20 cellular contexts compared by ENCODE assay signal in genomic region chr11:47451436-47451835, GRCh38. TPM values are rescaled to one million over a fixed set of nuclear protein-coding genes. Genes with fewer than 3 reads are reported as not detected.
DNase-seq lines count a peak whose midpoint lies in the region; ATAC-seq, FAIRE-seq and TF ChIP-seq lines count a peak whose summit lies in the region.
"Had no signal": no experiment of that assay in that cellular context is flagged by ENCODE, and none has a peak within 500 bp of the region (broad histone marks: within the 10 kb centered on the region; RNA-seq: fewer than 3 reads in every experiment).

No MANE protein-coding gene starts in this region.

- no peak for DNase-seq in A549 (ENCODE audit: low read depth in 1 of 2, low spot score in 1 of 2)
- DNase-seq in IMR-90: no peak
- DNase-seq in H1 (ENCODE audit: low read depth in 1 of 2, low spot score in 2 of 2): no peak
- no peak for DNase-seq in amniotic stem cell (lab: John Stamatoyannopoulos, UW)
- DNase-seq in NCI-H526 (lab: John Stamatoyannopoulos, UW): no peak
- DNase-seq: 8988T; AML-193; Caco-2; Calu3; CD4-positive, alpha-beta T cell; CD8-positive, alpha-beta T cell; DMS79 treated with DMSO at 0.1 percent for 48 hours; GF-D8 had no signal

- H3K14ac ChIP-seq in IMR-90 (replicated peaks; ENCODE audit: low read depth, low read length) (no peak overlapping the region), H1 (ENCODE audit: insufficient read length) (no peak overlapping the region)

- no peak overlapping the region for H3K23ac ChIP-seq in IMR-90 (ENCODE audit: low read depth, low read length)
- no peak overlapping the region for H3K23ac ChIP-seq in H1 (ENCODE audit: insufficient read length)

- H3K4me2 ChIP-seq in A549: no peak overlapping the region
- H3K4me2 ChIP-seq in IMR-90 (ENCODE audit: low read depth, low read length): no peak overlapping the region
- no peak overlapping the region for H3K4me2 ChIP-seq in H1 (ENCODE audit: insufficient read depth in 1 of 2, low read depth in 2 of 2, low read length in 2 of 2)
- H3K4me2 ChIP-seq: BLaER1 treated with 17β-estradiol and CSF1 and Interleukin-3, amounts not matched to agents 10 nM and 100 nM had no signal

- WGBS in A549 (ENCODE audit: missing lambda C conversion rate): 93% methylated on average over 4 of the region's 4 CpGs
- WGBS in IMR-90 (ENCODE audit: extremely low coverage in 2 of 2, insufficient read length in 1 of 2), 2 experiments: no CpG with 5 or more reads among the region's 4 CpGs
- WGBS in H1 (ENCODE audit: extremely low coverage in 1 of 2, insufficient coverage in 1 of 2, insufficient read length in 1 of 2, insufficient replicate concordance in 2 of 2, low coverage in 1 of 2, low lambda C conversion rate in 2 of 2, missing lambda C conversion rate in 1 of 2), 2 experiments: 92% methylated on average over 4 of the region's 4 CpGs; no CpG with 5 or more reads in 1 of the 2 experiments

- no peak overlapping the region for H2BK12ac ChIP-seq in H1 (ENCODE audit: low read depth, low read length)

- FAIRE-seq in A549 (lab: Jason Lieb, UNC) (no peak), H1 (lab: Jason Lieb, UNC) (no peak)
- FAIRE-seq: A204.1, D721Med, G401.6, GM12891, GM19239 had no signal

- H4K8ac ChIP-seq in IMR-90 (ENCODE audit: low read depth in 2 of 2, low read length in 2 of 2): no peak overlapping the region
- no peak overlapping the region for H4K8ac ChIP-seq in H1 (ENCODE audit: extremely low read depth, insufficient read depth, low read length)

- no peak overlapping the region for H3K56ac ChIP-seq in IMR-90 (ENCODE audit: extremely low read depth, insufficient read depth, low read length)
- H3K56ac ChIP-seq in H1 (replicated peaks; ENCODE audit: insufficient read length, low read depth, low read length): no peak overlapping the region

- no peak overlapping the region for H3K4me3 ChIP-seq in A549
- no peak overlapping the region for H3K4me3 ChIP-seq in IMR-90 (ENCODE audit: insufficient read depth, low read depth, low read length)
- no peak overlapping the region for H3K4me3 ChIP-seq in H1 (ENCODE audit: extremely low read depth in 1 of 4, insufficient read depth in 2 of 4, low read depth in 3 of 4, low read length in 4 of 4)
- H3K4me3 ChIP-seq: BLaER1 treated with 17β-estradiol and CSF1 and Interleukin-3, amounts not matched to agents 10 nM and 100 nM had no signal

- H3K79me1 ChIP-seq in IMR-90 (ENCODE audit: low read depth in 1 of 2, low read length in 2 of 2): no peaks in the 10 kb centered on the region
- no peaks in the 10 kb centered on the region for H3K79me1 ChIP-seq in H1 (ENCODE audit: low read depth, low read length)

- TF ChIP-seq EP300 in A549 (IDR thresholded peaks at IDR 0.05) (no peak), H1 (IDR thresholded peaks at IDR 0.05; ENCODE audit: borderline replicate concordance in 1 of 2, low read depth in 2 of 2, low read length in 2 of 2) (no peak)

- no TSS peak for BruUV-seq in IMR-90 (replicated peaks; lab: Mats Ljungman, UMichigan)

- ATAC-seq in A549: no peak
- ATAC-seq in IMR-90 (ENCODE audit: low read depth): no peak
- ATAC-seq: CD8-positive, alpha-beta T cell had no signal

- dilution Hi-C loops in IMR-90 (cut with HindIII; ENCODE audit: low sequenced_read_pairs, unreplicated experiment): no loop called here

- TF ChIP-seq RAD21 in A549 (conservative IDR thresholded peaks at IDR 0.05 in 1 of 2, IDR thresholded peaks at IDR 0.05 in 1 of 2): no peak
- no peak for TF ChIP-seq RAD21 in IMR-90 (IDR thresholded peaks at IDR 0.05; ENCODE audit: low read length)
- TF ChIP-seq RAD21 in H1 (IDR thresholded peaks at IDR 0.05 in 1 of 2, conservative IDR thresholded peaks at IDR 0.05 in 1 of 2; ENCODE audit: low read depth in 2 of 2, low read length in 2 of 2): no peak

- no peaks in the 10 kb centered on the region for H3K23me2 ChIP-seq in H1 (ENCODE audit: low read depth, low read length)

- in situ Hi-C loops in IMR-90 (cut with MboI; ENCODE audit: low sequenced_read_pairs): no loop called here

- H2AK9ac ChIP-seq in IMR-90 (replicated peaks; ENCODE audit: low read depth, low read length, poor library complexity): no peak overlapping the region

- H3K18ac ChIP-seq in IMR-90 (ENCODE audit: low read depth, low read length) (no peak overlapping the region), H1 (ENCODE audit: extremely low read depth, low read length) (no peak overlapping the region)

- no peak overlapping the region for H2BK15ac ChIP-seq in IMR-90 (ENCODE audit: low read depth, low read length)
- no peak overlapping the region for H2BK15ac ChIP-seq in H1 (ENCODE audit: low read length)

- POLR2A ChIA-PET in A549 (lab: Yijun Ruan, JAX) (no interaction called here), IMR-90 (lab: Charles Lee; ENCODE audit: unreplicated experiment) (no interaction called here), H1 (lab: Charles Lee; ENCODE audit: partially characterized antibody) (no interaction called here)

- H3K27me3 ChIP-seq in IMR-90 (ENCODE audit: control insufficient read depth, insufficient read depth, low read length): no peaks in the 10 kb centered on the region
- no peaks in the 10 kb centered on the region for H3K27me3 ChIP-seq in H1 (replicated peaks in 1 of 4; ENCODE audit: control insufficient read depth in 3 of 4, extremely low read depth in 1 of 4, insufficient read depth in 3 of 4, low read length in 3 of 4)
- H3K27me3 ChIP-seq: BLaER1 treated with 17β-estradiol and CSF1 and Interleukin-3, amounts not matched to agents 10 nM and 100 nM had no signal

- H2AK5ac ChIP-seq in IMR-90 (ENCODE audit: low read depth, low read length) (no peak overlapping the region), H1 (ENCODE audit: low read depth, low read length) (no peak overlapping the region)

- H3K4ac ChIP-seq in IMR-90 (ENCODE audit: low read depth, low read length): no peak overlapping the region
- no peak overlapping the region for H3K4ac ChIP-seq in H1 (replicated peaks; ENCODE audit: insufficient read length, low read depth, low read length)

- no peak overlapping the region for H4K91ac ChIP-seq in IMR-90 (ENCODE audit: insufficient read depth, low read depth, low read length)
- H4K91ac ChIP-seq in H1 (replicated peaks; ENCODE audit: insufficient read length, low read length): no peak overlapping the region

- H2BK5ac ChIP-seq in IMR-90 (ENCODE audit: low read depth, low read length, poor library complexity, severe bottlenecking): no peak overlapping the region
- no peak overlapping the region for H2BK5ac ChIP-seq in H1 (ENCODE audit: low read depth, low read length)

- intact Hi-C loops in IMR-90 (cut with micrococcal nuclease): no loop called here

- H3K9me3 ChIP-seq in A549: no peaks in the 10 kb centered on the region
- no peaks in the 10 kb centered on the region for H3K9me3 ChIP-seq in IMR-90 (ENCODE audit: control insufficient read depth, insufficient read depth, low read length)
- H3K9me3 ChIP-seq in H1 (ENCODE audit: insufficient read depth in 2 of 2, low read depth in 1 of 2, low read length in 1 of 2): no peaks in the 10 kb centered on the region
- H3K9me3 ChIP-seq: Caco-2 had no signal

- no peaks in the 10 kb centered on the region for H3K9me1 ChIP-seq in IMR-90 (ENCODE audit: insufficient read depth, low read length)

- H4K20me1 ChIP-seq in IMR-90 (ENCODE audit: insufficient read depth, low read length): no peaks in the 10 kb centered on the region; the same call in 1 of the 2 replicates
- H4K20me1 ChIP-seq in H1 (replicated peaks in 1 of 2; ENCODE audit: control insufficient read depth in 1 of 2, insufficient read depth in 2 of 2, low read length in 2 of 2): no peaks in the 10 kb centered on the region

- H2BK120ac ChIP-seq in IMR-90 (ENCODE audit: low read depth, low read length) (no peak overlapping the region), H1 (replicated peaks; ENCODE audit: low read depth, low read length) (no peak overlapping the region)

- no peak overlapping the region for H2AFZ ChIP-seq in IMR-90 (replicated peaks; ENCODE audit: low read length, poor library complexity)
- no peak overlapping the region for H2AFZ ChIP-seq in H1 (ENCODE audit: low read length)

- TF ChIP-seq CTCF in A549 (IDR thresholded peaks at IDR 0.05): no peak
- no peak for TF ChIP-seq CTCF in IMR-90 (conservative IDR thresholded peaks at IDR 0.05; ENCODE audit: low read depth, low read length)
- no peak for TF ChIP-seq CTCF in H1 (IDR thresholded peaks at IDR 0.05; ENCODE audit: control extremely low read depth in 1 of 3, insufficient read depth in 1 of 3, low read depth in 1 of 3, low read length in 3 of 3)

- H3K9ac ChIP-seq in IMR-90 (ENCODE audit: low read depth, low read length): no peak overlapping the region
- no peak overlapping the region for H3K9ac ChIP-seq in H1 (replicated peaks in 1 of 4; ENCODE audit: extremely low read depth in 1 of 4, low read depth in 3 of 4, low read length in 3 of 4)
- H3K9ac ChIP-seq: BLaER1 treated with 17β-estradiol and CSF1 and Interleukin-3, amounts not matched to agents 10 nM and 100 nM had no signal

- no peaks in the 10 kb centered on the region for H3K79me2 ChIP-seq in H1 (ENCODE audit: control insufficient read depth in 1 of 2, insufficient read depth in 2 of 2, low read length in 2 of 2)

- H2BK20ac ChIP-seq in IMR-90 (ENCODE audit: low read depth, low read length): no peak overlapping the region
- no peak overlapping the region for H2BK20ac ChIP-seq in H1 (ENCODE audit: low read length)

- TF ChIP-seq POLR2A in A549 (IDR thresholded peaks at IDR 0.05; ENCODE audit: low read length) (no peak), IMR-90 (IDR thresholded peaks at IDR 0.05; ENCODE audit: low read depth, low read length) (no peak), H1 (IDR thresholded peaks at IDR 0.05; ENCODE audit: control extremely low read depth in 1 of 2, low read depth in 2 of 2, low read length in 2 of 2) (no peak)

- no peaks in the 10 kb centered on the region for H3K4me1 ChIP-seq in A549
- H3K4me1 ChIP-seq in IMR-90 (ENCODE audit: control insufficient read depth, insufficient read depth, low read length): no peaks in the 10 kb centered on the region
- H3K4me1 ChIP-seq in H1 (replicated peaks in 1 of 4; ENCODE audit: control insufficient read depth in 3 of 4, insufficient read depth in 4 of 4, low read length in 3 of 4): no peaks in the 10 kb centered on the region; a peak in 2 of 7 replicates
- H3K4me1 ChIP-seq: Caco-2 had no signal

- no peak overlapping the region for H4K5ac ChIP-seq in IMR-90 (ENCODE audit: low read depth, low read length)
- H4K5ac ChIP-seq in H1 (ENCODE audit: insufficient read length, low read depth, low read length): no peak overlapping the region

- H3K36me3 ChIP-seq in IMR-90 (ENCODE audit: control insufficient read depth, insufficient read depth, low read length) (no peaks in the 10 kb centered on the region), H1 (ENCODE audit: control insufficient read depth in 2 of 4, insufficient read depth in 4 of 4, low read length in 3 of 4) (no peaks in the 10 kb centered on the region)
- H3K36me3 ChIP-seq: BLaER1 treated with 17β-estradiol and CSF1 and Interleukin-3, amounts not matched to agents 10 nM and 100 nM had no signal

- CTCF ChIA-PET in A549 (lab: Yijun Ruan, JAX) (interaction anchor here (1.0 kb wide), 1 partner anchor 13 kb away, joined by 3 read pairs; no protein-coding TSS in a partner anchor), IMR-90 (lab: Yijun Ruan, JAX) (interaction anchor here (0.6 kb wide), 1 partner anchor 27 kb away, joined by 3 read pairs; no protein-coding TSS in a partner anchor), H1 (lab: Charles Lee; ENCODE audit: partially characterized antibody) (interaction anchor here (0.6 kb wide), 1 partner anchor 42 kb away, joined by 3 read pairs; no protein-coding TSS in a partner anchor)

- H3K27ac ChIP-seq in A549 (no peak overlapping the region), IMR-90 (ENCODE audit: insufficient read depth, low read length) (no peak overlapping the region), H1 (ENCODE audit: low read depth, low read length) (no peak overlapping the region)
- H3K27ac ChIP-seq: BLaER1 treated with 17β-estradiol and CSF1 and Interleukin-3, amounts not matched to agents 10 nM and 100 nM; C4-2B had no signal

RNA-seq across cellular contexts. Expression of gene RAPSN, which starts 2.5 kb away (rescaled TPM):
- polyA plus RNA-seq in A549 (2011; rRNA removed) (0.08 and 0.12 TPM in 2 replicates), A549 (2017; fragmentation: RNase III; extraction: RNeasy Plus Mini Kit Qiagen cat#74134 plus additional on column Dnase treatment) (0.17 to 0.26 TPM (median 0.21 TPM) in 3 replicates), IMR-90 (2012; rRNA removed) (0.03 and 0.09 TPM in 2 replicates), H1 (2011; rRNA removed) (0.05 and 0.06 TPM in 2 replicates)
- 0.09 and 0.11 TPM in 2 replicates for polyA plus RNA-seq in A549 (2012; cell fraction: cytosol; rRNA removed)
- 1.2 TPM in 2 replicates for polyA plus RNA-seq in A549 (2012; cell fraction: nucleus; rRNA removed)
- polyA minus RNA-seq in A549 (2011; rRNA and poly(A)+ RNA removed): 0.49 and 0.91 TPM in 2 replicates
- total RNA-seq in IMR-90 (2012; rRNA removed): not detected in 2 replicates
- 0.03 and 0.08 TPM in 2 replicates for polyA plus RNA-seq in IMR-90 (2012; cell fraction: cytosol; rRNA removed)
- 0.19 and 0.51 TPM in 2 replicates for polyA plus RNA-seq in IMR-90 (2012; cell fraction: nucleus; rRNA removed; ENCODE audit: low replicate concordance)
- 0.34 TPM in 1 of 2 replicates, not detected in the other for total RNA-seq in H1 (2021; fragmentation: NEBNext Ultra II Directional; extraction: Animal tissue kit (Norgen Biotek cat#: 25700))
- polyA plus RNA-seq in H1 (2011; cell fraction: cytosol; rRNA removed): 0.05 TPM
- 0.54 TPM for polyA plus RNA-seq in H1 (2011; cell fraction: nucleus; rRNA removed)
- 0.11 TPM in 1 of 4 replicates, not detected in the others for polyA plus RNA-seq in H1 (2012, experiment 1 of 2)
- not detected for polyA plus RNA-seq in H1 (2012, experiment 2 of 2)
- polyA plus RNA-seq in H1 (2013, experiment 1 of 2): 0.71 TPM
- polyA plus RNA-seq in H1 (2013, experiment 2 of 2): 0.29 TPM
- not detected in 2 replicates for polyA minus RNA-seq in H1 (2011; rRNA and poly(A)+ RNA removed)
- not detected for polyA minus RNA-seq in H1 (2011; cell fraction: cytosol; rRNA and poly(A)+ RNA removed)
- polyA minus RNA-seq in H1 (2011; cell fraction: nucleus; rRNA and poly(A)+ RNA removed): 0.60 TPM

RNA-seq across cellular contexts. Expression of gene PSMC3, which starts 25.2 kb away (rescaled TPM):
- polyA plus RNA-seq in A549 (2011; rRNA removed) (201 and 283 TPM in 2 replicates), A549 (2017; fragmentation: RNase III; extraction: RNeasy Plus Mini Kit Qiagen cat#74134 plus additional on column Dnase treatment) (342 to 383 TPM (median 371 TPM) in 3 replicates), IMR-90 (2012; rRNA removed) (253 TPM in 2 replicates), H1 (2011; rRNA removed) (105 and 114 TPM in 2 replicates)
- 199 and 231 TPM in 2 replicates for polyA plus RNA-seq in A549 (2012; cell fraction: cytosol; rRNA removed)
- polyA plus RNA-seq in A549 (2012; cell fraction: nucleus; rRNA removed): 191 and 193 TPM in 2 replicates
- polyA minus RNA-seq in A549 (2011; rRNA and poly(A)+ RNA removed): 120 and 124 TPM in 2 replicates
- total RNA-seq in IMR-90 (2012; rRNA removed): 238 and 484 TPM in 2 replicates
- 146 and 163 TPM in 2 replicates for polyA plus RNA-seq in IMR-90 (2012; cell fraction: cytosol; rRNA removed)
- polyA plus RNA-seq in IMR-90 (2012; cell fraction: nucleus; rRNA removed; ENCODE audit: low replicate concordance): 79.5 and 128 TPM in 2 replicates
- 159 and 160 TPM in 2 replicates for total RNA-seq in H1 (2021; fragmentation: NEBNext Ultra II Directional; extraction: Animal tissue kit (Norgen Biotek cat#: 25700))
- 201 TPM for polyA plus RNA-seq in H1 (2011; cell fraction: cytosol; rRNA removed)
- 110 TPM for polyA plus RNA-seq in H1 (2011; cell fraction: nucleus; rRNA removed)
- polyA plus RNA-seq in H1 (2012, experiment 1 of 2): 209 to 226 TPM (median 211 TPM) in 4 replicates
- polyA plus RNA-seq in H1 (2012, experiment 2 of 2): 124 TPM
- polyA plus RNA-seq in H1 (2013, experiment 1 of 2): 82.6 TPM
- 81.6 TPM for polyA plus RNA-seq in H1 (2013, experiment 2 of 2)
- 94.5 and 111 TPM in 2 replicates for polyA minus RNA-seq in H1 (2011; rRNA and poly(A)+ RNA removed)
- polyA minus RNA-seq in H1 (2011; cell fraction: cytosol; rRNA and poly(A)+ RNA removed): 65.4 TPM
- polyA minus RNA-seq in H1 (2011; cell fraction: nucleus; rRNA and poly(A)+ RNA removed): 50.5 TPM

RNA-seq across cellular contexts. Expression of gene SLC39A13, which starts 43.0 kb away (rescaled TPM):
- polyA plus RNA-seq in A549 (2011; rRNA removed) (10.8 and 11.7 TPM in 2 replicates), A549 (2017; fragmentation: RNase III; extraction: RNeasy Plus Mini Kit Qiagen cat#74134 plus additional on column Dnase treatment) (29.7 to 35.4 TPM (median 35.2 TPM) in 3 replicates), IMR-90 (2012; rRNA removed) (144 and 164 TPM in 2 replicates), H1 (2011; rRNA removed) (30.0 and 42.9 TPM in 2 replicates)
- polyA plus RNA-seq in A549 (2012; cell fraction: cytosol; rRNA removed): 29.6 and 43.5 TPM in 2 replicates
- 101 and 127 TPM in 2 replicates for polyA plus RNA-seq in A549 (2012; cell fraction: nucleus; rRNA removed)
- 7.3 and 7.7 TPM in 2 replicates for polyA minus RNA-seq in A549 (2011; rRNA and poly(A)+ RNA removed)
- total RNA-seq in IMR-90 (2012; rRNA removed): 29.2 and 32.4 TPM in 2 replicates
- 96.1 and 190 TPM in 2 replicates for polyA plus RNA-seq in IMR-90 (2012; cell fraction: cytosol; rRNA removed)
- 451 and 1,131 TPM in 2 replicates for polyA plus RNA-seq in IMR-90 (2012; cell fraction: nucleus; rRNA removed; ENCODE audit: low replicate concordance)
- 20.9 and 23.2 TPM in 2 replicates for total RNA-seq in H1 (2021; fragmentation: NEBNext Ultra II Directional; extraction: Animal tissue kit (Norgen Biotek cat#: 25700))
- polyA plus RNA-seq in H1 (2011; cell fraction: cytosol; rRNA removed): 37.3 TPM
- polyA plus RNA-seq in H1 (2011; cell fraction: nucleus; rRNA removed): 134 TPM
- polyA plus RNA-seq in H1 (2012, experiment 1 of 2): 14.8 to 28.7 TPM (median 25.1 TPM) in 4 replicates
- polyA plus RNA-seq in H1 (2012, experiment 2 of 2): 18.9 TPM
- 19.5 TPM for polyA plus RNA-seq in H1 (2013, experiment 1 of 2)
- polyA plus RNA-seq in H1 (2013, experiment 2 of 2): 19.1 TPM
- polyA minus RNA-seq in H1 (2011; rRNA and poly(A)+ RNA removed): 8.9 and 9.6 TPM in 2 replicates
- polyA minus RNA-seq in H1 (2011; cell fraction: cytosol; rRNA and poly(A)+ RNA removed): 10.0 TPM
- polyA minus RNA-seq in H1 (2011; cell fraction: nucleus; rRNA and poly(A)+ RNA removed): 20.5 TPM

Comparison
In these comparisons a context has a peak if more than half of its experiments do, and no peak if none do; other contexts are left out.
1. Of the 18 proteins assayed by ChIP-seq in both H1 and A549: peak only in H1: none; only in A549: none; in both: MAFK; in neither: 17.